Comparison of ENCODE assay signal across 9 cellular contexts in genomic region chr4:81030061-81030616, GRCh38. TPM values are rescaled to one million over a fixed set of nuclear protein-coding genes. Genes with fewer than 3 reads are reported as not detected.
A peak's percentile ranks its signal among the peaks of the same experiment; 100 is the strongest.
DNase-seq lines count a peak whose midpoint lies in the region; ATAC-seq and TF ChIP-seq lines count a peak whose summit lies in the region.
"Had no signal": no experiment of that assay in that cellular context is flagged by ENCODE, and none has a peak within 500 bp of the region (broad histone marks: within the 10 kb centered on the region; RNA-seq: fewer than 3 reads in every experiment).

No MANE protein-coding gene starts in this region.

- no peak overlapping the region for H3K27ac ChIP-seq in CD8-positive, alpha-beta T cell (ENCODE audit: low read depth, low read length)

- CTCF ChIA-PET in CD8-positive, alpha-beta T cell (lab: Charles Lee): interaction anchor here (1.2 to 3.7 kb wide), 4 partner anchors 11 to 667 kb away, joined by 4 to 24 read pairs (median 6); no protein-coding TSS in a partner anchor

- no peaks in the 10 kb centered on the region for H3K36me3 ChIP-seq in CD8-positive, alpha-beta T cell (ENCODE audit: insufficient read depth, low read length)

- H3K27me3 Mint-ChIP-seq in CD8-positive, alpha-beta T cell (ENCODE audit: low read depth): peaks cover 63% of the 10 kb centered on the region
- peaks cover 69 to 81% of the 10 kb centered on the region in 2 donors for H3K27me3 Mint-ChIP-seq in natural killer cell treated with Interleukin-12 subunit alpha and Interleukin-12 subunit beta and Interleukin-15 and Interleukin-18, amount 100 ng/mL, for 72 hours

- no peak for ATAC-seq in CD8-positive, alpha-beta T cell
- ATAC-seq in natural killer cell treated with Interleukin-12 subunit alpha and Interleukin-12 subunit beta and Interleukin-15 and Interleukin-18, amount 100 ng/mL, for 72 hours: no peak
- ATAC-seq in HG03159 (IDR thresholded peaks at IDR 0.05; ENCODE audit: unreplicated experiment) (no peak), HG02763 (IDR thresholded peaks at IDR 0.05; ENCODE audit: unreplicated experiment) (no peak)

- H3K27ac Mint-ChIP-seq in CD8-positive, alpha-beta T cell: no peak overlapping the region
- no peak overlapping the region for H3K27ac Mint-ChIP-seq in natural killer cell treated with Interleukin-12 subunit alpha and Interleukin-12 subunit beta and Interleukin-15 and Interleukin-18, amount 100 ng/mL, for 72 hours

- peak overlapping the region; percentile 42 for H3K4me3 ChIP-seq in CD8-positive, alpha-beta T cell (ENCODE audit: low read depth, low read length)
- peak overlapping the region; percentile 4 for H3K4me3 ChIP-seq in choroid plexus epithelial cell (ENCODE audit: low read depth, low read length)

- no peaks in the 10 kb centered on the region for H3K36me3 Mint-ChIP-seq in CD8-positive, alpha-beta T cell
- H3K36me3 Mint-ChIP-seq in natural killer cell treated with Interleukin-12 subunit alpha and Interleukin-12 subunit beta and Interleukin-15 and Interleukin-18, amount 100 ng/mL, for 72 hours: no peaks in the 10 kb centered on the region

- POLR2A ChIA-PET in CD8-positive, alpha-beta T cell (lab: Charles Lee): no interaction called here

- no peaks in the 10 kb centered on the region for H3K9me3 ChIP-seq in CD8-positive, alpha-beta T cell (ENCODE audit: low read length)

- H3K4me3 Mint-ChIP-seq in CD8-positive, alpha-beta T cell: peak overlapping the region; percentile 77
- H3K4me3 Mint-ChIP-seq in natural killer cell treated with Interleukin-12 subunit alpha and Interleukin-12 subunit beta and Interleukin-15 and Interleukin-18, amount 100 ng/mL, for 72 hours: peak overlapping the region; percentile 81

- peaks cover 14% of the 10 kb centered on the region for H3K4me1 Mint-ChIP-seq in CD8-positive, alpha-beta T cell (ENCODE audit: low read depth)
- H3K4me1 Mint-ChIP-seq in natural killer cell treated with Interleukin-12 subunit alpha and Interleukin-12 subunit beta and Interleukin-15 and Interleukin-18, amount 100 ng/mL, for 72 hours (ENCODE audit: low read depth in 2 of 2): peaks cover 5 to 18% of the 10 kb centered on the region in 2 donors

- peaks cover 20% of the 10 kb centered on the region for H3K27me3 ChIP-seq in CD8-positive, alpha-beta T cell (ENCODE audit: insufficient read depth, low read length)

- TF ChIP-seq CTCF in CD8-positive, alpha-beta T cell (IDR thresholded peaks at IDR 0.05): no peak
- no peak for TF ChIP-seq CTCF in choroid plexus epithelial cell (conservative IDR thresholded peaks at IDR 0.05; ENCODE audit: low read depth, low read length)

- H3K9me3 Mint-ChIP-seq in CD8-positive, alpha-beta T cell: no peaks in the 10 kb centered on the region
- H3K9me3 Mint-ChIP-seq in natural killer cell treated with Interleukin-12 subunit alpha and Interleukin-12 subunit beta and Interleukin-15 and Interleukin-18, amount 100 ng/mL, for 72 hours: no peaks in the 10 kb centered on the region

- peaks cover 15% of the 10 kb centered on the region for H3K4me1 ChIP-seq in CD8-positive, alpha-beta T cell (ENCODE audit: insufficient read depth, low read length)

- intact Hi-C loops in CD8-positive, alpha-beta T cell (cut with DNase I, micrococcal nuclease): loop anchor here in 1 of 2 experiments (10.0 kb wide), 1 partner anchor 815 kb away; no protein-coding TSS in a partner anchor

- no peak for DNase-seq in CD8-positive, alpha-beta T cell
- DNase-seq in NAMALWA (ENCODE audit: low spot score) (peak; percentile 76), choroid plexus epithelial cell (ENCODE audit: low read depth) (no peak), DMS114 treated with DMSO at 0.1 percent for 48 hours (lab: John Stamatoyannopoulos, UW; ENCODE audit: unreplicated experiment) (no peak), NCI-H524 treated with DMSO at 0.1 percent for 48 hours (lab: John Stamatoyannopoulos, UW) (no peak)
- DNase-seq in natural killer cell treated with Interleukin-12 subunit alpha and Interleukin-12 subunit beta and Interleukin-15 and Interleukin-18, amount 100 ng/mL, for 72 hours (ENCODE audit: low spot score): no peak

RNA-seq across cellular contexts. Expression of gene BMP3, which starts 0.4 kb away (rescaled TPM):
- not detected for total RNA-seq in CD8-positive, alpha-beta T cell
- total RNA-seq in natural killer cell treated with Interleukin-12 subunit alpha and Interleukin-12 subunit beta and Interleukin-15 and Interleukin-18, amount 100 ng/mL, for 72 hours: under 1 TPM in 1 of 2 donors, not detected in 1; 0.08 TPM
- total RNA-seq: M059J had no signal
